14 cellular contexts compared by ENCODE assay signal in genomic region chr3:142618917-142619401, GRCh38. TPM values are rescaled to one million over a fixed set of nuclear protein-coding genes. Genes with fewer than 3 reads are reported as not detected.
DNase-seq lines count a peak whose midpoint lies in the region; ATAC-seq and TF ChIP-seq lines count a peak whose summit lies in the region.
"Had no signal": no experiment of that assay in that cellular context is flagged by ENCODE, and none has a peak within 500 bp of the region (broad histone marks: within the 10 kb centered on the region; RNA-seq: fewer than 3 reads in every experiment).

No MANE protein-coding gene starts in this region.

- H4K20me1 ChIP-seq in neural progenitor cell (ENCODE audit: low read depth) = no peaks in the 10 kb centered on the region

- H3K27me3 Mint-ChIP-seq in neural progenitor cell (ENCODE audit: insufficient read depth, low read depth) = no peaks in the 10 kb centered on the region
- H3K27me3 Mint-ChIP-seq: stimulated activated naive CD8-positive, alpha-beta T cell treated with anti-CD3 and anti-CD28 coated beads, Interleukin-15, Interleukin-2, amounts not matched to agents 100 ng/mL and 50 ng/mL, for 24 hours had no signal

- intact Hi-C loops in gastrocnemius medialis (cut with DNase I; ENCODE audit: low total_unique reads) = no loop called here

- no peaks in the 10 kb centered on the region for H3K36me3 Mint-ChIP-seq in neural progenitor cell
- H3K36me3 Mint-ChIP-seq: naive B cell had no signal

- H3K9me3 ChIP-seq in gastrocnemius medialis (no peaks in the 10 kb centered on the region), neural progenitor cell (ENCODE audit: low read depth) (no peaks in the 10 kb centered on the region)

- no peak overlapping the region for H3K4me2 ChIP-seq in neural progenitor cell

- no peak overlapping the region for H3K27ac Mint-ChIP-seq in neural progenitor cell
- H3K27ac Mint-ChIP-seq: activated CD8-positive, alpha-beta T cell treated with anti-CD3 and anti-CD28 coated beads, Interleukin-2, amount 10 ng/mL, durations not matched to agents 7 days and 5 days; stimulated activated naive CD8-positive, alpha-beta T cell treated with anti-CD3 and anti-CD28 coated beads, Interleukin-15, Interleukin-2, amounts not matched to agents 100 ng/mL and 50 ng/mL, for 24 hours had no signal

- H3K79me2 ChIP-seq in neural progenitor cell (ENCODE audit: low read depth) = no peaks in the 10 kb centered on the region

- in situ Hi-C loops in gastrocnemius medialis (cut with MboI; ENCODE audit: low sequenced_read_pairs in 4 of 4) = no loop called here

- H3K4me3 Mint-ChIP-seq in neural progenitor cell = no peak overlapping the region
- H3K4me3 Mint-ChIP-seq: activated CD8-positive, alpha-beta T cell treated with anti-CD3 and anti-CD28 coated beads, Interleukin-2, amount 10 ng/mL, durations not matched to agents 7 days and 5 days; naive B cell; stimulated activated naive CD8-positive, alpha-beta T cell treated with anti-CD3 and anti-CD28 coated beads, Interleukin-15, Interleukin-2, amounts not matched to agents 100 ng/mL and 50 ng/mL, for 24 hours had no signal

- H2AFZ ChIP-seq in neural progenitor cell (replicated peaks) = no peak overlapping the region

- no peaks in the 10 kb centered on the region for H3K9me3 Mint-ChIP-seq in neural progenitor cell
- H3K9me3 Mint-ChIP-seq: naive B cell; stimulated activated naive CD8-positive, alpha-beta T cell treated with anti-CD3 and anti-CD28 coated beads, Interleukin-15, Interleukin-2, amounts not matched to agents 100 ng/mL and 50 ng/mL, for 24 hours had no signal

- H3K27me3 ChIP-seq in gastrocnemius medialis (no peaks in the 10 kb centered on the region), neural progenitor cell (no peaks in the 10 kb centered on the region)

- H3K36me3 ChIP-seq in gastrocnemius medialis (no peaks in the 10 kb centered on the region), neural progenitor cell (no peaks in the 10 kb centered on the region)

- no peak for TF ChIP-seq POLR2A in gastrocnemius medialis (IDR thresholded peaks at IDR 0.05)

- H3F3A ChIP-seq in neural progenitor cell (ENCODE audit: low read depth) = no peaks in the 10 kb centered on the region

- no peak for TF ChIP-seq CTCF in fibroblast of mammary gland (conservative IDR thresholded peaks at IDR 0.05; ENCODE audit: control insufficient read depth, insufficient read depth, low read depth, low read length)
- no peak for TF ChIP-seq CTCF in gastrocnemius medialis (IDR thresholded peaks at IDR 0.05 in 4 of 5, conservative IDR thresholded peaks at IDR 0.05 in 1 of 5)
- TF ChIP-seq CTCF in neural progenitor cell (IDR thresholded peaks at IDR 0.05) = no peak

- H3K4me1 Mint-ChIP-seq in neural progenitor cell = no peaks in the 10 kb centered on the region
- H3K4me1 Mint-ChIP-seq: naive B cell had no signal

- H3K27ac ChIP-seq in gastrocnemius medialis (no peak overlapping the region), neural progenitor cell (no peak overlapping the region)
- H3K27ac ChIP-seq: 22Rv1 had no signal

- H3K4me3 ChIP-seq in fibroblast of mammary gland (ENCODE audit: control insufficient read depth, low read depth, low read length) (no peak overlapping the region), gastrocnemius medialis (no peak overlapping the region), neural progenitor cell (no peak overlapping the region)

- DNase-seq in NCI-H2107 treated with DMSO at 0.1 percent for 48 hours (lab: John Stamatoyannopoulos, UW; ENCODE audit: unreplicated experiment) = peak; percentile 25
- DNase-seq in NCI-H2107 (lab: John Stamatoyannopoulos, UW) = no peak
- DNase-seq in NCI-H748 (lab: John Stamatoyannopoulos, UW; ENCODE audit: unreplicated experiment) = peak; percentile 83
- peak; percentile 2 for DNase-seq in fibroblast of mammary gland (ENCODE audit: low read depth)
- peak; percentile 42 for DNase-seq in superior temporal gyrus (ENCODE audit: extremely low spot score)
- DNase-seq in gastrocnemius medialis = no peak
- DNase-seq in neural progenitor cell (ENCODE audit: low spot score) = no peak
- DNase-seq: activated CD8-positive, alpha-beta T cell treated with anti-CD3 and anti-CD28 coated beads, Interleukin-2, amount 10 ng/mL, durations not matched to agents 7 days and 5 days; effector CD8-positive, alpha-beta T cell; naive B cell; NCI-H187 had no signal

- H3K4me1 ChIP-seq in gastrocnemius medialis (no peaks in the 10 kb centered on the region), neural progenitor cell (peaks cover 3% of the 10 kb centered on the region)

- H3K9ac ChIP-seq in neural progenitor cell = no peak overlapping the region

- ATAC-seq in gastrocnemius medialis (no peak), GM18907 (IDR thresholded peaks at IDR 0.05; ENCODE audit: unreplicated experiment) (no peak)
- ATAC-seq: activated CD8-positive, alpha-beta T cell treated with anti-CD3 and anti-CD28 coated beads, Interleukin-2, amount 10 ng/mL, durations not matched to agents 7 days and 5 days had no signal

RNA-seq across cellular contexts. Expression of gene PLS1, which starts 22.8 kb away (rescaled TPM):
- total RNA-seq in gastrocnemius medialis = 1 to 10 TPM in 2 of 4 donors, under 1 TPM in 2; 0.65 to 5.4 (median 0.94) TPM
- total RNA-seq in neural progenitor cell (ENCODE audit: low replicate concordance) = 15.8 and 22.5 TPM in 2 replicates

RNA-seq across cellular contexts. Expression of gene ATR, which starts 40.4 kb away (rescaled TPM):
- total RNA-seq in gastrocnemius medialis (10 to 100 TPM in 2 of 4 donors, 1 to 10 TPM in 2; 8.9 to 21.9 (median 10.0) TPM), neural progenitor cell (ENCODE audit: low replicate concordance) (21.9 and 48.4 TPM in 2 replicates)

Comparison
In these comparisons a context has a peak if more than half of its experiments do, and no peak if none do; other contexts are left out.
1. DNase-seq: peak in NCI-H2107 treated with DMSO at 0.1 percent for 48 hours (single experiment), NCI-H748 (single experiment), fibroblast of mammary gland (single experiment) and superior temporal gyrus (single experiment); none in NCI-H2107 (single experiment), gastrocnemius medialis (0 of 2) and neural progenitor cell (single experiment).